1 cellular context compared by ENCODE assay signal in genomic region chr11:95845168-95845567, GRCh38.
TF ChIP-seq lines count a peak whose summit lies in the region.

No MANE protein-coding gene starts in this region.

TF ChIP-seq in K562, 482 proteins besides CTCF, POLR2A, EP300 and RAD21 (continued from another document):
- TF ChIP-seq, protein P1, sequence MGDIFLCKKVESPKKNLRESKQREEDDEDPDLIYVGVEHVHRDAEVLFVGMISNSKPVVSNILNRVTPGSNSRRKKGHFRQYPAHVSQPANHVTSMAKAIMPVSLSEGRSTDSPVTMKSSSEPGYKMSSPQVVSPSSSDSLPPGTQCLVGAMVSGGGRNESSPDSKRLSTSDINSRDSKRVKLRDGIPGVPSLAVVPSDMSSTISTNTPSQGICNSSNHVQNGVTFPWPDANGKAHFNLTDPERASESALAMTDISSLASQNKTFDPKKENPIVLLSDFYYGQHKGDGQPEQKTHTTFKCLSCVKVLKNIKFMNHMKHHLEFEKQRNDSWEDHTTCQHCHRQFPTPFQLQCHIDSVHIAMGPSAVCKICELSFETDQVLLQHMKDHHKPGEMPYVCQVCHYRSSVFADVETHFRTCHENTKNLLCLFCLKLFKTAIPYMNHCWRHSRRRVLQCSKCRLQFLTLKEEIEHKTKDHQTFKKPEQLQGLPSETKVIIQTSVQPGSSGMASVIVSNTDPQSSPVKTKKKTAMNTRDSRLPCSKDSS (IDR thresholded peaks at IDR 0.05; ENCODE audit: low read depth, partially characterized antibody), result no peak
